18 cellular contexts compared by ENCODE assay signal in the genomic region with DNA sequence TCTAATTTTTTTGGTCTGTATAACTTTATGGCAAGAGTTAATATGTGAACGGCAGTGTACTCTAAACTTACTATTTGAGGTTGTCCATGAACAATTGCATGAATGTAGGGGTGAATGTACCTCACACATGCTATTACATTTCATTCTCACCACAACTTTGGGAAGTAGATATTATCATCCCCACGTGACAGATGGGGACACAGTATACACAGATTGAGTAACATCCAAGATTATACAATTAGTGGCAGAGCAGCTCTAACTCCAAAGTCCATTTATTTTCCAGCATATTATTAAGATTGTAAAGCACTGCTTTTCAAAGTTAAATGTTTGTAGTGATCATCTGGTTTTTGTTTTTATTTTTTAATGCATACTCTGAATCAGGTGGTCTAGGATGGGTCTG.
DNase-seq lines count a peak whose midpoint lies in the region; ATAC-seq and TF ChIP-seq lines count a peak whose summit lies in the region.
"Had no signal": no experiment of that assay in that cellular context is flagged by ENCODE, and none has a peak within 500 bp of the region (broad histone marks: within the 10 kb centered on the region; RNA-seq: fewer than 3 reads in every experiment).

No MANE protein-coding gene starts in this region.

- H3K36me3 ChIP-seq in naive thymus-derived CD4-positive, alpha-beta T cell (ENCODE audit: control insufficient read depth in 2 of 3, insufficient read depth in 3 of 3, low read length in 3 of 3), result no peaks in the 10 kb centered on the region
- no peaks in the 10 kb centered on the region for H3K36me3 ChIP-seq in upper lobe of left lung
- H3K36me3 ChIP-seq: BE2C, Peyer's patch had no signal

- TF ChIP-seq POLR2A in upper lobe of left lung (IDR thresholded peaks at IDR 0.05), result no peak

- no peak for TF ChIP-seq EP300 in upper lobe of left lung (IDR thresholded peaks at IDR 0.05)

- peaks cover 0 to 3% (median 0%) of the 10 kb centered on the region in 5 donors for H3K27me3 Mint-ChIP-seq in naive thymus-derived CD4-positive, alpha-beta T cell
- H3K27me3 Mint-ChIP-seq in WTC11 (ENCODE audit: low read depth), result no peaks in the 10 kb centered on the region
- H3K27me3 Mint-ChIP-seq: CD8-positive, alpha-beta memory T cell had no signal

- ATAC-seq in naive thymus-derived CD4-positive, alpha-beta T cell, result peak; percentile 48
- ATAC-seq in GM21576 (IDR thresholded peaks at IDR 0.05; ENCODE audit: unreplicated experiment) (no peak), upper lobe of left lung (ENCODE audit: low FRiP score in 2 of 2) (no peak), WTC11 (no peak)

- peaks cover 0 to 2% (median 0%) of the 10 kb centered on the region in 7 donors for H3K4me1 Mint-ChIP-seq in naive thymus-derived CD4-positive, alpha-beta T cell
- H3K4me1 Mint-ChIP-seq in WTC11, result peaks cover 3% of the 10 kb centered on the region; the same call in 1 of the 2 replicates
- H3K4me1 Mint-ChIP-seq: CD8-positive, alpha-beta memory T cell had no signal

- no peak for TF ChIP-seq CTCF in upper lobe of left lung (IDR thresholded peaks at IDR 0.05)
- no peak for TF ChIP-seq CTCF in WTC11 (IDR thresholded peaks at IDR 0.05)

- CTCF ChIA-PET in naive thymus-derived CD4-positive, alpha-beta T cell (lab: Charles Lee), result no interaction called here
- CTCF ChIA-PET in WTC11 (lab: Charles Lee), result no interaction called here

- intact Hi-C loops in naive thymus-derived CD4-positive, alpha-beta T cell (cut with micrococcal nuclease), result no loop called here

- peaks cover 0 to 2% (median 0%) of the 10 kb centered on the region in 11 donors for H3K9me3 Mint-ChIP-seq in naive thymus-derived CD4-positive, alpha-beta T cell
- peaks cover 8% of the 10 kb centered on the region for H3K9me3 Mint-ChIP-seq in WTC11
- H3K9me3 Mint-ChIP-seq: CD8-positive, alpha-beta memory T cell; HFFc6 had no signal

- no peak overlapping the region for H3K27ac ChIP-seq in naive thymus-derived CD4-positive, alpha-beta T cell (ENCODE audit: low read depth, low read length)
- no peak overlapping the region for H3K27ac ChIP-seq in upper lobe of left lung
- H3K27ac ChIP-seq: Peyer's patch had no signal

- POLR2A ChIA-PET in naive thymus-derived CD4-positive, alpha-beta T cell (lab: Charles Lee), result no interaction called here
- POLR2A ChIA-PET in WTC11 (lab: Charles Lee), result no interaction called here

- 61 to 70% methylated on average over 2 of the region's 2 CpGs for WGBS in upper lobe of left lung, 2 donors

- no peak overlapping the region for H3K4me3 Mint-ChIP-seq in naive thymus-derived CD4-positive, alpha-beta T cell
- no peak overlapping the region for H3K4me3 Mint-ChIP-seq in WTC11
- H3K4me3 Mint-ChIP-seq: CD8-positive, alpha-beta memory T cell; HFFc6 had no signal

- H3K4me1 ChIP-seq in naive thymus-derived CD4-positive, alpha-beta T cell (ENCODE audit: control insufficient read depth in 2 of 2, insufficient read depth in 2 of 2, low read length in 2 of 2), result no peaks in the 10 kb centered on the region
- H3K4me1 ChIP-seq in upper lobe of left lung, result no peaks in the 10 kb centered on the region
- H3K4me1 ChIP-seq: BE2C, Peyer's patch had no signal

- DNase-seq in DMS 273 treated with DMSO at 0.1 percent for 48 hours (lab: John Stamatoyannopoulos, UW) (peak; percentile 11), MV-4-11 (lab: John Stamatoyannopoulos, UW) (peak; percentile 58), OCI-M1 (lab: John Stamatoyannopoulos, UW) (peak; percentile 15), upper lobe of left lung (no peak), WTC11 (ENCODE audit: low spot score) (no peak)
- no peak for DNase-seq in naive thymus-derived CD4-positive, alpha-beta T cell
- DNase-seq: BE2C; CD8-positive, alpha-beta memory T cell; HFFc6; KG1; NCI-H1417; NCI-H1930; NCI-H510A treated with DMSO at 0.1 percent for 48 hours; NK-92 treated with Interleukin-12 subunit alpha and Interleukin-12 subunit beta, amount 100 ng/mL, for 24 hours; Peyer's patch; SHP77; SW 1271 had no signal

- H3K27ac Mint-ChIP-seq in naive thymus-derived CD4-positive, alpha-beta T cell, result no peak overlapping the region
- no peak overlapping the region for H3K27ac Mint-ChIP-seq in WTC11
- H3K27ac Mint-ChIP-seq: CD8-positive, alpha-beta memory T cell; HFFc6 had no signal

- no peak overlapping the region for H3K4me3 ChIP-seq in naive thymus-derived CD4-positive, alpha-beta T cell (ENCODE audit: low read length)
- H3K4me3 ChIP-seq in upper lobe of left lung, result no peak overlapping the region
- H3K4me3 ChIP-seq: Peyer's patch had no signal

- no peaks in the 10 kb centered on the region for H3K9me3 ChIP-seq in naive thymus-derived CD4-positive, alpha-beta T cell (ENCODE audit: control insufficient read depth in 2 of 3, low read length in 3 of 3)
- H3K9me3 ChIP-seq in upper lobe of left lung, result no peaks in the 10 kb centered on the region
- H3K9me3 ChIP-seq: BE2C, Peyer's patch had no signal

- H3K27me3 ChIP-seq in naive thymus-derived CD4-positive, alpha-beta T cell (ENCODE audit: control insufficient read depth in 2 of 2, insufficient read depth in 2 of 2, low read length in 2 of 2), result no peaks in the 10 kb centered on the region
- H3K27me3 ChIP-seq in upper lobe of left lung, result no peaks in the 10 kb centered on the region
- H3K27me3 ChIP-seq: BE2C, Peyer's patch had no signal

- no peaks in the 10 kb centered on the region for H3K36me3 Mint-ChIP-seq in naive thymus-derived CD4-positive, alpha-beta T cell
- H3K36me3 Mint-ChIP-seq in WTC11, result no peaks in the 10 kb centered on the region
- H3K36me3 Mint-ChIP-seq: CD8-positive, alpha-beta memory T cell had no signal

TF ChIP-seq in WTC11, 78 proteins besides CTCF, POLR2A, EP300 and RAD21 (continues in another document):
- TF ChIP-seq, protein P1, sequence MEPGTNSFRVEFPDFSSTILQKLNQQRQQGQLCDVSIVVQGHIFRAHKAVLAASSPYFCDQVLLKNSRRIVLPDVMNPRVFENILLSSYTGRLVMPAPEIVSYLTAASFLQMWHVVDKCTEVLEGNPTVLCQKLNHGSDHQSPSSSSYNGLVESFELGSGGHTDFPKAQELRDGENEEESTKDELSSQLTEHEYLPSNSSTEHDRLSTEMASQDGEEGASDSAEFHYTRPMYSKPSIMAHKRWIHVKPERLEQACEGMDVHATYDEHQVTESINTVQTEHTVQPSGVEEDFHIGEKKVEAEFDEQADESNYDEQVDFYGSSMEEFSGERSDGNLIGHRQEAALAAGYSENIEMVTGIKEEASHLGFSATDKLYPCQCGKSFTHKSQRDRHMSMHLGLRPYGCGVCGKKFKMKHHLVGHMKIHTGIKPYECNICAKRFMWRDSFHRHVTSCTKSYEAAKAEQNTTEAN (CRISPR knock-in tag; IDR thresholded peaks at IDR 0.05), result no peak
- TF ChIP-seq KAT7 (CRISPR knock-in tag; IDR thresholded peaks at IDR 0.05; ENCODE audit: borderline replicate concordance), result no peak
- TF ChIP-seq, protein P2, sequence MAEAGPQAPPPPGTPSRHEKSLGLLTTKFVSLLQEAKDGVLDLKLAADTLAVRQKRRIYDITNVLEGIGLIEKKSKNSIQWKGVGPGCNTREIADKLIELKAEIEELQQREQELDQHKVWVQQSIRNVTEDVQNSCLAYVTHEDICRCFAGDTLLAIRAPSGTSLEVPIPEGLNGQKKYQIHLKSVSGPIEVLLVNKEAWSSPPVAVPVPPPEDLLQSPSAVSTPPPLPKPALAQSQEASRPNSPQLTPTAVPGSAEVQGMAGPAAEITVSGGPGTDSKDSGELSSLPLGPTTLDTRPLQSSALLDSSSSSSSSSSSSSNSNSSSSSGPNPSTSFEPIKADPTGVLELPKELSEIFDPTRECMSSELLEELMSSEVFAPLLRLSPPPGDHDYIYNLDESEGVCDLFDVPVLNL (CRISPR knock-in tag; IDR thresholded peaks at IDR 0.05; ENCODE audit: borderline replicate concordance, low read depth), result no peak
- TF ChIP-seq MYBL2 (CRISPR knock-in tag; IDR thresholded peaks at IDR 0.05), result no peak
- no peak for TF ChIP-seq RORB (CRISPR knock-in tag; IDR thresholded peaks at IDR 0.05)
- TF ChIP-seq, protein P3, sequence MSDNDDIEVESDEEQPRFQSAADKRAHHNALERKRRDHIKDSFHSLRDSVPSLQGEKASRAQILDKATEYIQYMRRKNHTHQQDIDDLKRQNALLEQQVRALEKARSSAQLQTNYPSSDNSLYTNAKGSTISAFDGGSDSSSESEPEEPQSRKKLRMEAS (CRISPR knock-in tag; IDR thresholded peaks at IDR 0.05), result no peak
- no peak for TF ChIP-seq CREB1 (CRISPR knock-in tag; IDR thresholded peaks at IDR 0.05)
- TF ChIP-seq, protein P4, sequence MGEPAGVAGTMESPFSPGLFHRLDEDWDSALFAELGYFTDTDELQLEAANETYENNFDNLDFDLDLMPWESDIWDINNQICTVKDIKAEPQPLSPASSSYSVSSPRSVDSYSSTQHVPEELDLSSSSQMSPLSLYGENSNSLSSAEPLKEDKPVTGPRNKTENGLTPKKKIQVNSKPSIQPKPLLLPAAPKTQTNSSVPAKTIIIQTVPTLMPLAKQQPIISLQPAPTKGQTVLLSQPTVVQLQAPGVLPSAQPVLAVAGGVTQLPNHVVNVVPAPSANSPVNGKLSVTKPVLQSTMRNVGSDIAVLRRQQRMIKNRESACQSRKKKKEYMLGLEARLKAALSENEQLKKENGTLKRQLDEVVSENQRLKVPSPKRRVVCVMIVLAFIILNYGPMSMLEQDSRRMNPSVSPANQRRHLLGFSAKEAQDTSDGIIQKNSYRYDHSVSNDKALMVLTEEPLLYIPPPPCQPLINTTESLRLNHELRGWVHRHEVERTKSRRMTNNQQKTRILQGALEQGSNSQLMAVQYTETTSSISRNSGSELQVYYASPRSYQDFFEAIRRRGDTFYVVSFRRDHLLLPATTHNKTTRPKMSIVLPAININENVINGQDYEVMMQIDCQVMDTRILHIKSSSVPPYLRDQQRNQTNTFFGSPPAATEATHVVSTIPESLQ (CRISPR knock-in tag; IDR thresholded peaks at IDR 0.05), result no peak
- TF ChIP-seq TCF7 (CRISPR knock-in tag; IDR thresholded peaks at IDR 0.05; ENCODE audit: low read depth), result no peak

Comparison
In these comparisons a context has a peak if more than half of its experiments do, and no peak if none do; other contexts are left out.
1. DNase-seq: peak in DMS 273 treated with DMSO at 0.1 percent for 48 hours (single experiment), MV-4-11 (single experiment) and OCI-M1 (single experiment); none in naive thymus-derived CD4-positive, alpha-beta T cell (0 of 9), upper lobe of left lung (0 of 2) and WTC11 (single experiment).